In the genomic region with DNA sequence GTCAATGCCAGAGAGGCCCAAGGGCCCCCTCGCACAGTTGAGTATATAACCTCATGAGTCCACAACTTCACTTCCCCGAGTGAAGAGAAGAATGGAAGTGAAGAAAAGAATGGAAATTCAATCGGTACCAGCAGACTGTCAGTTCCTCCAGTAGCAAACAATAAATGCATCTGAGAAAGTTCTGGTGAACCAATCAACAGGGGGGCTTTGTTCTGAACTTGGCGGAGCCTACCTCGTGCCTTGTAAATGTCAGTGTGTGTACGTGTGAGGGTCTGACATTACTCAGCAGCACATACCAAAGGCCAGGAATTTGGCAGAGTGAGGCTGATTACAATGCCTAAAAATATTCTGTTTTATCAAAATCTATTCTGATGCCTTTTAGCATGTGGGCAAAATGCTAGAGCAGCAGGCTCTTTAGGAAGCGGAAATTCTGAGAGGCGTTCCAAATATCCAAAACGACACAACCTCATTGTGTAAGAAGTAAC, we compare ENCODE assay signal across 15 cellular contexts.
DNase-seq lines count a peak whose midpoint lies in the region; ATAC-seq and TF ChIP-seq lines count a peak whose summit lies in the region.
"Had no signal": no experiment of that assay in that cellular context is flagged by ENCODE, and none has a peak within 500 bp of the region (broad histone marks: within the 10 kb centered on the region; RNA-seq: fewer than 3 reads in every experiment).

No MANE protein-coding gene starts in this region.

- intact Hi-C loops in sigmoid colon (cut with DNase I), result loop anchor here (5.0 kb wide), 1 partner anchor 133 kb away; a partner anchor contains a TSS
- intact Hi-C loops in activated T-helper 1 cell treated with anti-CD3 and anti-CD28 coated beads, Interleukin-12 subunit alpha, Interleukin-12 subunit beta, Interleukin-2, Interleukin-4 antibody, amounts not matched to agents 30 ng/mL and 10 ng/mL and 1 ng/mL, durations not matched to agents 14 hours and 24 hours and 36 hours (cut with micrococcal nuclease), result no loop called here

- H3K27me3 Mint-ChIP-seq in activated T-helper 1 cell treated with anti-CD3 and anti-CD28 coated beads, Interleukin-12 subunit alpha, Interleukin-12 subunit beta, Interleukin-2, Interleukin-4 antibody, amounts not matched to agents 30 ng/mL and 10 ng/mL and 1 ng/mL, durations not matched to agents 14 hours and 24 hours and 36 hours (ENCODE audit: insufficient read depth), result no peaks in the 10 kb centered on the region
- H3K27me3 Mint-ChIP-seq: activated B cell treated with CpG ODN at 0.5 μM for 24 hours had no signal

- H4K20me1 ChIP-seq in hepatocyte (ENCODE audit: insufficient read depth, poor library complexity, severe bottlenecking), result no peaks in the 10 kb centered on the region

- DNase-seq in COLO829 (ENCODE audit: low spot score) (peak; percentile 17), brain microvascular endothelial cell (peak; percentile 69), hepatocyte (ENCODE audit: low spot score) (peak; percentile 56), sigmoid colon (peak; percentile 82), NCI-H2029 (lab: John Stamatoyannopoulos, UW) (no peak)
- DNase-seq in activated T-helper 1 cell treated with anti-CD3 and anti-CD28 coated beads, Interleukin-12 subunit alpha, Interleukin-12 subunit beta, Interleukin-2, Interleukin-4 antibody, amounts not matched to agents 30 ng/mL and 10 ng/mL and 1 ng/mL, durations not matched to agents 14 hours and 24 hours and 36 hours (ENCODE audit: low spot score), result no peak
- DNase-seq: activated B cell treated with CpG ODN at 0.5 μM for 24 hours, activated gamma-delta T cell treated with Interleukin-2 at 50 U/mL for 16 hours, NCI-H1694, PC-3 had no signal

- H3K4me1 ChIP-seq in hepatocyte (ENCODE audit: insufficient read depth), result peaks cover 8% of the 10 kb centered on the region
- peaks cover 0 to 53% (median 42%) of the 10 kb centered on the region in 4 donors for H3K4me1 ChIP-seq in sigmoid colon

- peaks cover 6% of the 10 kb centered on the region for H3K79me2 ChIP-seq in hepatocyte

- H3K27ac ChIP-seq in brain microvascular endothelial cell, result no peak overlapping the region
- peak overlapping the region; percentile 82 for H3K27ac ChIP-seq in hepatocyte
- peak overlapping the region; percentile 76 to 89 (median 80) for H3K27ac ChIP-seq in sigmoid colon
- H3K27ac ChIP-seq: C4-2B had no signal

- H2AFZ ChIP-seq in hepatocyte, result no peak overlapping the region

- H3K9me3 ChIP-seq in hepatocyte (ENCODE audit: low read depth) (no peaks in the 10 kb centered on the region), sigmoid colon (no peaks in the 10 kb centered on the region)

- H3K36me3 ChIP-seq in brain microvascular endothelial cell (replicated peaks), result no peaks in the 10 kb centered on the region
- no peaks in the 10 kb centered on the region for H3K36me3 ChIP-seq in hepatocyte (replicated peaks; ENCODE audit: insufficient read depth, low read depth)
- no peaks in the 10 kb centered on the region for H3K36me3 ChIP-seq in sigmoid colon

- peaks cover 19% of the 10 kb centered on the region for H3K36me3 Mint-ChIP-seq in activated T-helper 1 cell treated with anti-CD3 and anti-CD28 coated beads, Interleukin-12 subunit alpha, Interleukin-12 subunit beta, Interleukin-2, Interleukin-4 antibody, amounts not matched to agents 30 ng/mL and 10 ng/mL and 1 ng/mL, durations not matched to agents 14 hours and 24 hours and 36 hours (ENCODE audit: low read depth)
- H3K36me3 Mint-ChIP-seq: stimulated activated effector memory CD8-positive, alpha-beta T cell treated with anti-CD3 and anti-CD28 coated beads, Interleukin-12 subunit alpha, Interleukin-12 subunit beta, amount 100 ng/mL, for 72 hours had no signal

- peak; percentile 47 to 97 (median 78) for TF ChIP-seq EP300 in sigmoid colon (IDR thresholded peaks at IDR 0.05)

- WGBS in hepatocyte (ENCODE audit: low lambda C conversion rate, missing lambda C conversion rate), result 36% methylated on average over 9 of the region's 9 CpGs
- WGBS in sigmoid colon, 2 donors, result 76 to 83% methylated on average over 9 of the region's 9 CpGs

- H3K4me3 ChIP-seq in brain microvascular endothelial cell (ENCODE audit: low read depth, low read length) (no peak overlapping the region), hepatocyte (no peak overlapping the region), sigmoid colon (peak overlapping the region in 2 of 4 donors; percentile 13 to 17)

- no peak for TF ChIP-seq POLR2A in sigmoid colon (IDR thresholded peaks at IDR 0.05)

- H3K4me3 Mint-ChIP-seq in activated T-helper 1 cell treated with anti-CD3 and anti-CD28 coated beads, Interleukin-12 subunit alpha, Interleukin-12 subunit beta, Interleukin-2, Interleukin-4 antibody, amounts not matched to agents 30 ng/mL and 10 ng/mL and 1 ng/mL, durations not matched to agents 14 hours and 24 hours and 36 hours, result no peak overlapping the region
- H3K4me3 Mint-ChIP-seq: activated B cell treated with CpG ODN at 0.5 μM for 24 hours; stimulated activated effector memory CD8-positive, alpha-beta T cell treated with anti-CD3 and anti-CD28 coated beads, Interleukin-12 subunit alpha, Interleukin-12 subunit beta, amount 100 ng/mL, for 72 hours had no signal

- no peaks in the 10 kb centered on the region for H3K27me3 ChIP-seq in brain microvascular endothelial cell (replicated peaks)
- H3K27me3 ChIP-seq in hepatocyte, result no peaks in the 10 kb centered on the region
- no peaks in the 10 kb centered on the region for H3K27me3 ChIP-seq in sigmoid colon

- no peak for ATAC-seq in HG03469 (IDR thresholded peaks at IDR 0.05; ENCODE audit: unreplicated experiment)
- ATAC-seq in HG03280 (IDR thresholded peaks at IDR 0.05; ENCODE audit: unreplicated experiment), result no peak
- ATAC-seq: left colon; PC-3; stimulated activated effector memory CD8-positive, alpha-beta T cell treated with anti-CD3 and anti-CD28 coated beads, Interleukin-12 subunit alpha, Interleukin-12 subunit beta, amount 100 ng/mL, for 72 hours had no signal

- in situ Hi-C loops in brain microvascular endothelial cell (cut with HindIII; ENCODE audit: low pct_ligation_motif_present, low sequenced_read_pairs), result no loop called here

- H3K27ac Mint-ChIP-seq in activated T-helper 1 cell treated with anti-CD3 and anti-CD28 coated beads, Interleukin-12 subunit alpha, Interleukin-12 subunit beta, Interleukin-2, Interleukin-4 antibody, amounts not matched to agents 30 ng/mL and 10 ng/mL and 1 ng/mL, durations not matched to agents 14 hours and 24 hours and 36 hours, result no peak overlapping the region
- H3K27ac Mint-ChIP-seq: activated B cell treated with CpG ODN at 0.5 μM for 24 hours; stimulated activated effector memory CD8-positive, alpha-beta T cell treated with anti-CD3 and anti-CD28 coated beads, Interleukin-12 subunit alpha, Interleukin-12 subunit beta, amount 100 ng/mL, for 72 hours had no signal

- H3K9me2 ChIP-seq in hepatocyte (replicated peaks; ENCODE audit: insufficient read depth), result no peaks in the 10 kb centered on the region

- H3K4me2 ChIP-seq in hepatocyte, result peak overlapping the region; percentile 29

- no peaks in the 10 kb centered on the region for H3K9me3 Mint-ChIP-seq in activated T-helper 1 cell treated with anti-CD3 and anti-CD28 coated beads, Interleukin-12 subunit alpha, Interleukin-12 subunit beta, Interleukin-2, Interleukin-4 antibody, amounts not matched to agents 30 ng/mL and 10 ng/mL and 1 ng/mL, durations not matched to agents 14 hours and 24 hours and 36 hours
- H3K9me3 Mint-ChIP-seq: activated B cell treated with CpG ODN at 0.5 μM for 24 hours; stimulated activated effector memory CD8-positive, alpha-beta T cell treated with anti-CD3 and anti-CD28 coated beads, Interleukin-12 subunit alpha, Interleukin-12 subunit beta, amount 100 ng/mL, for 72 hours had no signal

- TF ChIP-seq CTCF in brain microvascular endothelial cell (IDR thresholded peaks at IDR 0.05; ENCODE audit: low read depth, low read length, missing control alignments) (no peak), hepatocyte (IDR thresholded peaks at IDR 0.05; ENCODE audit: poor library complexity) (no peak), sigmoid colon (IDR thresholded peaks at IDR 0.05) (no peak)

- H3K4me1 Mint-ChIP-seq in activated T-helper 1 cell treated with anti-CD3 and anti-CD28 coated beads, Interleukin-12 subunit alpha, Interleukin-12 subunit beta, Interleukin-2, Interleukin-4 antibody, amounts not matched to agents 30 ng/mL and 10 ng/mL and 1 ng/mL, durations not matched to agents 14 hours and 24 hours and 36 hours (ENCODE audit: low read depth), result no peaks in the 10 kb centered on the region
- H3K4me1 Mint-ChIP-seq: activated B cell treated with CpG ODN at 0.5 μM for 24 hours; stimulated activated effector memory CD8-positive, alpha-beta T cell treated with anti-CD3 and anti-CD28 coated beads, Interleukin-12 subunit alpha, Interleukin-12 subunit beta, amount 100 ng/mL, for 72 hours had no signal

Comparison
In these comparisons a context has a peak if more than half of its experiments do, and no peak if none do; other contexts are left out.
1. DNase-seq: peak in COLO829 (single experiment), brain microvascular endothelial cell (single experiment), hepatocyte (single experiment) and sigmoid colon (single experiment); none in NCI-H2029 (single experiment) and activated T-helper 1 cell treated with anti-CD3 and anti-CD28 coated beads, Interleukin-12 subunit alpha, Interleukin-12 subunit beta, Interleukin-2, Interleukin-4 antibody, amounts not matched to agents 30 ng/mL and 10 ng/mL and 1 ng/mL, durations not matched to agents 14 hours and 24 hours and 36 hours (single experiment).